Comparison of ENCODE assay signal across 19 cellular contexts in genomic region chr12:30614031-30614430, GRCh38.
A peak's percentile ranks its signal among the peaks of the same experiment; 100 is the strongest.
DNase-seq lines count a peak whose midpoint lies in the region; ATAC-seq, FAIRE-seq and TF ChIP-seq lines count a peak whose summit lies in the region.
"Had no signal": no experiment of that assay in that cellular context is flagged by ENCODE, and none has a peak within 500 bp of the region (broad histone marks: within the 10 kb centered on the region; RNA-seq: fewer than 3 reads in every experiment).

No MANE protein-coding gene starts in this region.

- H3K4me3 ChIP-seq in HepG2 (replicated peaks in 1 of 3; ENCODE audit: insufficient read depth in 1 of 3, low read depth in 2 of 3, low read length in 3 of 3) (no peak overlapping the region), vagina (no peak overlapping the region), body of pancreas (no peak overlapping the region), uterus (no peak overlapping the region)

- intact Hi-C loops in HepG2 (cut with micrococcal nuclease; ENCODE audit: unreplicated experiment) (no loop called here), vagina (cut with DNase I) (no loop called here), body of pancreas (cut with DNase I) (no loop called here), uterus (cut with DNase I; ENCODE audit: low total_unique reads) (no loop called here)

- H3K9me3 ChIP-seq in HepG2 (ENCODE audit: low read length), result no peaks in the 10 kb centered on the region
- H3K9me3 ChIP-seq in vagina, result no peaks in the 10 kb centered on the region
- H3K9me3 ChIP-seq in body of pancreas, result no peaks in the 10 kb centered on the region
- H3K9me3 ChIP-seq in uterus, result no peaks in the 10 kb centered on the region
- H3K9me3 ChIP-seq: BE2C had no signal

- H3K27me3 Mint-ChIP-seq in endothelial cell (ENCODE audit: unreplicated experiment), result peaks cover 3% of the 10 kb centered on the region
- peaks cover 3% of the 10 kb centered on the region; the same call in 1 of the 2 replicates for H3K27me3 Mint-ChIP-seq in WTC11 (ENCODE audit: low read depth)

- H3K4me1 Mint-ChIP-seq in endothelial cell (ENCODE audit: unreplicated experiment) (no peaks in the 10 kb centered on the region), WTC11 (peaks cover 4% of the 10 kb centered on the region)

- no peak overlapping the region for H2AFZ ChIP-seq in HepG2 (ENCODE audit: low read length)

- no peak for TF ChIP-seq RAD21 in HepG2 (CRISPR knock-in tag; IDR thresholded peaks at IDR 0.05)

- POLR2A ChIA-PET in HepG2 (lab: Yijun Ruan, JAX), result interaction anchor here (1.2 to 1.5 kb wide), 2 partner anchors 8 to 10 kb away, joined by 5 to 7 read pairs; no protein-coding TSS in a partner anchor
- POLR2A ChIA-PET in WTC11 (lab: Charles Lee), result interaction anchor here (0.7 kb wide), 1 partner anchor 67 kb away, joined by 4 read pairs; no protein-coding TSS in a partner anchor

- no peak overlapping the region for H3K9ac ChIP-seq in HepG2 (ENCODE audit: insufficient read depth, low read depth, low read length)

- H3K36me3 ChIP-seq in HepG2 (replicated peaks in 1 of 2; ENCODE audit: control insufficient read depth in 1 of 2, insufficient read depth in 2 of 2, low read length in 2 of 2) (no peaks in the 10 kb centered on the region), vagina (no peaks in the 10 kb centered on the region), body of pancreas (replicated peaks in 1 of 2; ENCODE audit: insufficient read depth in 1 of 2, low read depth in 2 of 2) (no peaks in the 10 kb centered on the region), uterus (no peaks in the 10 kb centered on the region)
- H3K36me3 ChIP-seq: BE2C had no signal

- TF ChIP-seq POLR2A in HepG2 (IDR thresholded peaks at IDR 0.05; ENCODE audit: insufficient read depth in 1 of 2, low read depth in 2 of 2, low read length in 2 of 2) (no peak), vagina (IDR thresholded peaks at IDR 0.05) (no peak), body of pancreas (IDR thresholded peaks at IDR 0.05) (no peak), uterus (IDR thresholded peaks at IDR 0.05) (no peak)

- peak overlapping the region; percentile 18 for H3K27ac Mint-ChIP-seq in endothelial cell (ENCODE audit: unreplicated experiment)
- H3K27ac Mint-ChIP-seq in WTC11, result no peak overlapping the region

- no peak for TF ChIP-seq EP300 in HepG2 (IDR thresholded peaks at IDR 0.05; ENCODE audit: low read depth in 2 of 2, low read length in 2 of 2)
- TF ChIP-seq EP300 in HepG2 (CRISPR knock-in tag; IDR thresholded peaks at IDR 0.05; ENCODE audit: borderline replicate concordance), result no peak

- no peak for TF ChIP-seq CTCF in endothelial cell (IDR thresholded peaks at IDR 0.05; ENCODE audit: unreplicated experiment)
- no peak for TF ChIP-seq CTCF in HepG2 (CRISPR knock-in tag; IDR thresholded peaks at IDR 0.05)
- no peak for TF ChIP-seq CTCF in vagina (IDR thresholded peaks at IDR 0.05)
- no peak for TF ChIP-seq CTCF in WTC11 (IDR thresholded peaks at IDR 0.05)
- no peak for TF ChIP-seq CTCF in body of pancreas (IDR thresholded peaks at IDR 0.05)
- no peak for TF ChIP-seq CTCF in uterus (IDR thresholded peaks at IDR 0.05)

- no peaks in the 10 kb centered on the region for H3K79me2 ChIP-seq in HepG2 (ENCODE audit: insufficient read depth, low read length)

- H3K27ac ChIP-seq in HepG2 (ENCODE audit: extremely low read length, insufficient read depth, low read length) (peak overlapping the region; percentile 10), vagina (no peak overlapping the region), body of pancreas (peak overlapping the region in 2 of 4 donors; percentile 76 to 85), uterus (no peak overlapping the region)

- H3K4me2 ChIP-seq in HepG2 (ENCODE audit: low read depth, low read length), result peak overlapping the region; percentile 35; the same call in 1 of the 2 replicates

- no peak overlapping the region for H3K4me3 Mint-ChIP-seq in endothelial cell (ENCODE audit: unreplicated experiment)
- H3K4me3 Mint-ChIP-seq in WTC11, result no peak overlapping the region

- no peaks in the 10 kb centered on the region for H3K36me3 Mint-ChIP-seq in endothelial cell (ENCODE audit: low read depth, unreplicated experiment)
- peaks cover 7% of the 10 kb centered on the region for H3K36me3 Mint-ChIP-seq in WTC11

- peaks cover 30% of the 10 kb centered on the region for H3K4me1 ChIP-seq in HepG2 (ENCODE audit: insufficient read depth, low read length)
- H3K4me1 ChIP-seq in vagina, result no peaks in the 10 kb centered on the region
- peaks cover 14% of the 10 kb centered on the region for H3K4me1 ChIP-seq in body of pancreas
- no peaks in the 10 kb centered on the region for H3K4me1 ChIP-seq in uterus
- H3K4me1 ChIP-seq: BE2C had no signal

- in situ Hi-C loops in HepG2 (cut with HindIII; ENCODE audit: extremely low pct_ligation_motif_present, low pct_unique_long_range_greater_than_20kb), result no loop called here

- no peaks in the 10 kb centered on the region for H3K9me3 Mint-ChIP-seq in endothelial cell (ENCODE audit: unreplicated experiment)
- H3K9me3 Mint-ChIP-seq in WTC11, result peaks cover 16% of the 10 kb centered on the region

- CTCF ChIA-PET in HepG2 (lab: Yijun Ruan, JAX; ENCODE audit: low intra/inter-chr PET ratio, low total read pairs) (no interaction called here), WTC11 (lab: Charles Lee) (no interaction called here)

- no TSS peak for BruUV-seq in HepG2 (replicated peaks; lab: Mats Ljungman, UMichigan)

- FAIRE-seq in HepG2 (lab: Jason Lieb, UNC), result no peak
- FAIRE-seq: RCC 7860 had no signal

- H4K20me1 ChIP-seq in HepG2 (ENCODE audit: insufficient read depth, low read length), result no peaks in the 10 kb centered on the region

- ATAC-seq in HepG2 (no peak), WTC11 (no peak), body of pancreas (no peak)
- ATAC-seq: HCT116 had no signal

- peak; percentile 21 for DNase-seq in NCI-H1048 (lab: John Stamatoyannopoulos, UW)
- no peak for DNase-seq in endothelial cell (ENCODE audit: low spot score)
- no peak for DNase-seq in HepG2 (ENCODE audit: low spot score)
- no peak for DNase-seq in vagina (ENCODE audit: extremely low spot score in 2 of 2)
- DNase-seq in WTC11 (ENCODE audit: low spot score), result no peak
- DNase-seq in body of pancreas, result no peak
- no peak for DNase-seq in uterus
- DNase-seq: BE2C; DMS79; KBM-7; NCI-H1105; NCI-H2029; NCI-H2227 treated with DMSO at 0.1 percent for 48 hours; NCI-H510A treated with DMSO at 0.1 percent for 48 hours; NCI-H774; NK-92 treated with Interleukin-12 subunit alpha and Interleukin-12 subunit beta, amount 100 ng/mL, for 24 hours; Right ventricle myocardium superior had no signal

- H3K27me3 ChIP-seq in HepG2 (ENCODE audit: control insufficient read depth in 1 of 2, insufficient read depth in 2 of 2, low read length in 2 of 2) (no peaks in the 10 kb centered on the region), vagina (no peaks in the 10 kb centered on the region), body of pancreas (no peaks in the 10 kb centered on the region), uterus (no peaks in the 10 kb centered on the region)
- H3K27me3 ChIP-seq: BE2C had no signal

TF ChIP-seq in HepG2, 621 proteins besides CTCF, POLR2A, EP300 and RAD21 (continues in another document):
- no peak for TF ChIP-seq REST (IDR thresholded peaks at IDR 0.05; ENCODE audit: borderline replicate concordance in 1 of 2, low read depth in 1 of 2, low read length in 2 of 2)

TF ChIP-seq in WTC11, 78 proteins besides CTCF, POLR2A, EP300 and RAD21 (continues in another document):
- no peak for TF ChIP-seq IRF1 (CRISPR knock-in tag; IDR thresholded peaks at IDR 0.05)
- TF ChIP-seq KAT7 (CRISPR knock-in tag; IDR thresholded peaks at IDR 0.05; ENCODE audit: borderline replicate concordance), result no peak
- TF ChIP-seq ZBTB43 (CRISPR knock-in tag; IDR thresholded peaks at IDR 0.05), result no peak
- TF ChIP-seq PREB (CRISPR knock-in tag; IDR thresholded peaks at IDR 0.05; ENCODE audit: borderline replicate concordance), result no peak
